Comparison of ENCODE assay signal across 21 cellular contexts in genomic region chr5:33692983-33693382, GRCh38.
DNase-seq lines count a peak whose midpoint lies in the region; ATAC-seq, FAIRE-seq and TF ChIP-seq lines count a peak whose summit lies in the region.
"Had no signal": no experiment of that assay in that cellular context is flagged by ENCODE, and none has a peak within 500 bp of the region (broad histone marks: within the 10 kb centered on the region; RNA-seq: fewer than 3 reads in every experiment).

No MANE protein-coding gene starts in this region.

- FAIRE-seq in A549 (lab: Jason Lieb, UNC) (no peak), HTR-8/SVneo (lab: Jason Lieb, UNC) (peak; percentile 13)
- FAIRE-seq: GM18507 had no signal

- in situ Hi-C loops in brain microvascular endothelial cell (cut with HindIII; ENCODE audit: low pct_ligation_motif_present, low sequenced_read_pairs) = no loop called here

- H3K4me1 ChIP-seq in A549 (no peaks in the 10 kb centered on the region), spleen (no peaks in the 10 kb centered on the region)
- H3K4me1 ChIP-seq: HAP-1 had no signal

- CTCF ChIA-PET in A549 (lab: Yijun Ruan, JAX) = no interaction called here

- H3K27ac ChIP-seq in A549 (no peak overlapping the region), brain microvascular endothelial cell (peak overlapping the region; percentile 81), spleen (no peak overlapping the region)
- H3K27ac ChIP-seq: HL-60 had no signal

- H3K27me3 ChIP-seq in brain microvascular endothelial cell (replicated peaks) (no peaks in the 10 kb centered on the region), spleen (replicated peaks in 1 of 7) (no peaks in the 10 kb centered on the region)

- TF ChIP-seq POLR2A in A549 (IDR thresholded peaks at IDR 0.05; ENCODE audit: low read length) = no peak
- no peak for TF ChIP-seq POLR2A in spleen (IDR thresholded peaks at IDR 0.05)

- intact Hi-C loops in spleen (cut with DNase I; ENCODE audit: low total_unique reads) = no loop called here

- TF ChIP-seq CTCF in A549 (IDR thresholded peaks at IDR 0.05) = no peak
- TF ChIP-seq CTCF in brain microvascular endothelial cell (IDR thresholded peaks at IDR 0.05; ENCODE audit: low read depth, low read length, missing control alignments) = no peak
- TF ChIP-seq CTCF in spleen (IDR thresholded peaks at IDR 0.05 in 8 of 11, conservative IDR thresholded peaks at IDR 0.05 in 3 of 11) = no peak

- ATAC-seq in A549 = no peak
- ATAC-seq in HG03571 (IDR thresholded peaks at IDR 0.05; ENCODE audit: unreplicated experiment) = no peak
- ATAC-seq: GM23338 had no signal

- peaks cover 2% of the 10 kb centered on the region for H3K36me3 ChIP-seq in brain microvascular endothelial cell (replicated peaks)
- no peaks in the 10 kb centered on the region for H3K36me3 ChIP-seq in spleen
- H3K36me3 ChIP-seq: HAP-1 had no signal

- no peak for DNase-seq in A549 (ENCODE audit: low read depth in 1 of 2, low spot score in 1 of 2)
- no peak for DNase-seq in HTR-8/SVneo (ENCODE audit: insufficient read length, low spot score)
- peak; percentile 27 for DNase-seq in brain microvascular endothelial cell
- peak; percentile 73 for DNase-seq in iris pigment epithelial cell (ENCODE audit: low read depth)
- no peak for DNase-seq in stimulated activated CD4-positive, alpha-beta T cell treated with anti-CD3 and anti-CD28 coated beads, Interleukin-4, amount 100 ng/mL, for 1 hour
- no peak for DNase-seq in spleen
- no peak for DNase-seq in NCI-H82 (lab: John Stamatoyannopoulos, UW)
- DNase-seq: 8988T, DMS153, DND-41, KBM-7, NCI-H2029, NCI-H446 treated with DMSO at 0.1 percent for 48 hours, NCI-H526, RPMI8226, SHP77 had no signal

- H3K9me3 ChIP-seq in A549 (peaks cover 17% of the 10 kb centered on the region; the same call in 1 of the 3 replicates), spleen (peaks cover 0 to 27% (median 19%) of the 10 kb centered on the region in 8 donors)
- H3K9me3 ChIP-seq: HAP-1 had no signal

- no peak overlapping the region for H3K4me2 ChIP-seq in A549
- H3K4me2 ChIP-seq: GM23338 had no signal

- TF ChIP-seq EP300 in A549 (IDR thresholded peaks at IDR 0.05) = no peak

- POLR2A ChIA-PET in A549 (lab: Yijun Ruan, JAX) = no interaction called here

- no peak for TF ChIP-seq RAD21 in A549 (conservative IDR thresholded peaks at IDR 0.05 in 1 of 2, IDR thresholded peaks at IDR 0.05 in 1 of 2)

- 39% methylated on average over 2 of the region's 2 CpGs for WGBS in A549 (ENCODE audit: missing lambda C conversion rate)
- WGBS in spleen, 5 donors = 91 to 94% (median 92%) methylated on average over 2 of the region's 2 CpGs

- no peak overlapping the region for H3K4me3 ChIP-seq in A549
- H3K4me3 ChIP-seq in brain microvascular endothelial cell (ENCODE audit: low read depth, low read length) = no peak overlapping the region
- H3K4me3 ChIP-seq in spleen = no peak overlapping the region
- H3K4me3 ChIP-seq: GM23338, HAP-1 had no signal

TF ChIP-seq in A549, 52 proteins besides CTCF, POLR2A, EP300 and RAD21:
- TF ChIP-seq MAFK (IDR thresholded peaks at IDR 0.05; ENCODE audit: partially characterized antibody) = peak; percentile 82
- no peak for TF ChIP-seq HOXB5 (CRISPR knock-in tag; IDR thresholded peaks at IDR 0.05)
- no peak for TF ChIP-seq RCOR1 (IDR thresholded peaks at IDR 0.05; ENCODE audit: low read depth, low read length)

Comparison
In these comparisons a context has a peak if more than half of its experiments do, and no peak if none do; other contexts are left out.
1. DNase-seq: peak in brain microvascular endothelial cell (single experiment) and iris pigment epithelial cell (single experiment); none in A549 (0 of 2), HTR-8/SVneo (single experiment), stimulated activated CD4-positive, alpha-beta T cell treated with anti-CD3 and anti-CD28 coated beads, Interleukin-4, amount 100 ng/mL, for 1 hour (single experiment), spleen (single experiment) and NCI-H82 (single experiment).